In the genomic region with DNA sequence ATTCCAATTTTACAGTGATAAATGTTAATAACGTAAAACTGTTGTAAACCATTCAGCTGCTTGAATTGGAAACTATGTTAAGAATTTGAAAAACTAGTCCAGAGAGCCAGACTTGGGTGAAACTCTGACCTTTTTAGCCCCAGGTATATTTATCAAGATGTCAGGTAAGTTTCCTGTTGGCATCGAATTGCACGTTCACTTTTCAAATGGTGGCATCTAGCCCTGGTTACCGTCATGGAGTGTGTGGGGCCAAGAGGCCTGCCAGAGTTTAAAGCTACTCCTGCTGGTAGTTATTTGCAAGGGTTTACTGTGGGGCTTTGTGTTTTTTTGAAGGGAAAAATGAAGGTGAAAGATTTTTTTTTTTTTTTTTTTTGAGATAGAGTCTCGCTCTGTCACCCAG, we compare ENCODE assay signal across 21 cellular contexts.
DNase-seq lines count a peak whose midpoint lies in the region; ATAC-seq, FAIRE-seq and TF ChIP-seq lines count a peak whose summit lies in the region.
"Had no signal": no experiment of that assay in that cellular context is flagged by ENCODE, and none has a peak within 500 bp of the region (broad histone marks: within the 10 kb centered on the region; RNA-seq: fewer than 3 reads in every experiment).

No MANE protein-coding gene starts in this region.

- H3K27me3 ChIP-seq in AG04450 (ENCODE audit: control insufficient read depth, insufficient read depth, low read length) = no peaks in the 10 kb centered on the region
- H3K27me3 ChIP-seq in pancreas = no peaks in the 10 kb centered on the region
- H3K27me3 ChIP-seq in MG63 = no peaks in the 10 kb centered on the region

- H3K36me3 ChIP-seq in pancreas (peaks cover 0 to 22% (median 0%) of the 10 kb centered on the region in 3 donors), MG63 (peaks cover 16% of the 10 kb centered on the region), kidney (ENCODE audit: control insufficient read depth in 1 of 2, insufficient read depth in 2 of 2, low read length in 2 of 2) (peaks cover 14% of the 10 kb centered on the region in 2 donors)
- H3K36me3 ChIP-seq: HAP-1 had no signal

- H3K9me3 ChIP-seq in AG04450 (ENCODE audit: control insufficient read depth, insufficient read depth, low read length) (no peaks in the 10 kb centered on the region), pancreas (no peaks in the 10 kb centered on the region), MG63 (no peaks in the 10 kb centered on the region), kidney (ENCODE audit: control insufficient read depth in 1 of 2, low read length in 2 of 2) (no peaks in the 10 kb centered on the region)
- H3K9me3 ChIP-seq: HAP-1 had no signal

- CTCF ChIA-PET in AG04450 (lab: Charles Lee) = interaction anchor here (0.8 kb wide), 1 partner anchor 31 kb away, joined by 3 read pairs; no protein-coding TSS in a partner anchor

- no peak overlapping the region for H3K9ac ChIP-seq in kidney (ENCODE audit: low read length in 2 of 2)

- FAIRE-seq in pancreas (lab: Jason Lieb, UNC) = no peak
- no peak for FAIRE-seq in kidney (lab: Jason Lieb, UNC)
- FAIRE-seq: G401.6, GM12891 had no signal

- peak; percentile 73 to 90 (median 82) for ATAC-seq in pancreas
- ATAC-seq in left colon = no peak

- WGBS in pancreas, 2 donors = 31 to 45% methylated on average over 4 to 5 of the region's 5 CpGs

- DNase-seq in AG04450 (ENCODE audit: low read depth, low spot score) (no peak), LNCaP clone FGC (ENCODE audit: low read depth) (peak; percentile 17), choroid plexus epithelial cell (ENCODE audit: low read depth) (no peak), pancreas (peak in 3 of 6 donors; percentile 50 to 63 (median 55)), MG63 (no peak), left colon (no peak), DMS53 (lab: John Stamatoyannopoulos, UW) (no peak), kidney (no peak)
- DNase-seq: AML-193; Calu3; CD4-positive, CD25-positive, alpha-beta regulatory T cell; DMS79; NCI-H1436 treated with DMSO at 0.1 percent for 48 hours; NCI-H2081 treated with DMSO at 0.1 percent for 48 hours; NCI-H2227 treated with DMSO at 0.1 percent for 48 hours; NCI-H526; NK-92 treated with Interleukin-12 subunit alpha and Interleukin-12 subunit beta, amount 100 ng/mL, for 24 hours; OCI-M1 had no signal

- H3K4me1 ChIP-seq in pancreas = peaks cover 0 to 5% (median 5%) of the 10 kb centered on the region in 3 donors
- H3K4me1 ChIP-seq in kidney (ENCODE audit: control insufficient read depth in 1 of 2, insufficient read depth in 1 of 2, low read depth in 1 of 2, low read length in 2 of 2) = no peaks in the 10 kb centered on the region
- H3K4me1 ChIP-seq: HAP-1 had no signal

- POLR2A ChIA-PET in AG04450 (lab: Yijun Ruan, JAX) = interaction anchor here (0.6 kb wide), 2 partner anchors 25 to 27 kb away, joined by 4 to 8 read pairs; no protein-coding TSS in a partner anchor

- H3K27ac ChIP-seq in AG04450 (ENCODE audit: low read depth, low read length) (no peak overlapping the region), pancreas (peak overlapping the region in 1 of 4 donors; percentile 38), kidney (ENCODE audit: low read depth in 2 of 2, low read length in 2 of 2) (no peak overlapping the region)

- intact Hi-C loops in pancreas (cut with DNase I) (no loop called here), left colon (cut with DNase I, micrococcal nuclease) (no loop called here), kidney (cut with DNase I) (no loop called here)

- no peak overlapping the region for H3K4me3 ChIP-seq in AG04450 (ENCODE audit: low read depth, low read length)
- H3K4me3 ChIP-seq in LNCaP clone FGC (ENCODE audit: low read depth, low read length) = no peak overlapping the region
- H3K4me3 ChIP-seq in choroid plexus epithelial cell (ENCODE audit: low read depth, low read length) = no peak overlapping the region
- H3K4me3 ChIP-seq in pancreas = no peak overlapping the region
- no peak overlapping the region for H3K4me3 ChIP-seq in MG63
- H3K4me3 ChIP-seq in kidney (ENCODE audit: low read length in 2 of 2) = no peak overlapping the region
- H3K4me3 ChIP-seq: HAP-1 had no signal

- peak; percentile 24 for TF ChIP-seq CTCF in AG04450 (IDR thresholded peaks at IDR 0.05; ENCODE audit: low read depth, low read length)
- TF ChIP-seq CTCF in LNCaP clone FGC (IDR thresholded peaks at IDR 0.05; ENCODE audit: control insufficient read depth, extremely low read depth, insufficient read depth) = no peak
- peak; percentile 8 for TF ChIP-seq CTCF in choroid plexus epithelial cell (conservative IDR thresholded peaks at IDR 0.05; ENCODE audit: low read depth, low read length)
- TF ChIP-seq CTCF in pancreas (IDR thresholded peaks at IDR 0.05) = no peak
- TF ChIP-seq CTCF in kidney (IDR thresholded peaks at IDR 0.05; ENCODE audit: borderline replicate concordance, extremely low read depth, insufficient read depth) = no peak

Comparison
In these comparisons a context has a peak if more than half of its experiments do, and no peak if none do; other contexts are left out.
1. CTCF ChIP-seq: peak in AG04450 (single experiment) and choroid plexus epithelial cell (single experiment); none in LNCaP clone FGC (single experiment), pancreas (0 of 4) and kidney (single experiment).